In the genomic region with DNA sequence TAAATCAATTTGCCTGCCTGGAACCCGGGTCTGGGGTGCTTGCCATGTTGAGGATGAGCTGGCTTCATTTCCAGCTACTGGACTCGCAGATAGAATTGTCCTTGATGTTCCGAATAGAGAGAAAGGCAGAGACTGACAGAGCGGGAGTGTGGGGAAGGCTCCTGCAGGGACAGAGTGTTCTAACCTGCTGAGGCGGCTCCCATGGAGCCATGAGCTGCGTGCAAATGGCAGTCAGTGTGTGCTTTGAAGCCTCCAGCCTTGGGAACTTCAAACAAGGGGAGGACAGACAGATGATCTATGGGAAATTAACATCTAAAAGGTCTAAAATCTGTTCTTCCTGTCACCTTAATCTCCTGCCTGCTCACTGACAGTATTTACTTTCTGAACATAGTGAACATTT, we compare ENCODE assay signal across 26 cellular contexts.
"Had no signal": no experiment of that assay in that cellular context is flagged by ENCODE, and none has a peak within 500 bp of the region (broad histone marks: within the 10 kb centered on the region; RNA-seq: fewer than 3 reads in every experiment).

No MANE protein-coding gene starts in this region.

- DNase-seq: activated CD4-positive, alpha-beta T cell treated with anti-CD3 and anti-CD28 coated beads for 4 hours; activated CD4-positive, alpha-beta T cell treated with anti-CD3 and anti-CD28 coated beads, Interleukin-2, amount 50 U/mL, for 4 hours; activated effector memory CD4-positive, alpha-beta T cell treated with Interleukin-2 at 50 U/mL for 16 hours; activated naive CD4-positive, alpha-beta T cell treated with Interleukin-2 at 50 U/mL for 16 hours; activated naive CD8-positive, alpha-beta T cell treated with anti-CD3 and anti-CD28 coated beads, Interleukin-2, amount 10 ng/mL, durations not matched to agents 7 days and 5 days; activated T-cell treated with anti-CD3 and anti-CD28 coated beads for 4 hours; activated T-cell treated with anti-CD3 and anti-CD28 coated beads, Interleukin-2, amount 50 U/mL, for 72 hours; amniotic stem cell; foreskin melanocyte; heart right ventricle; islet precursor cell; left ventricle myocardium superior; ovary; retina; sigmoid colon; small intestine; stimulated activated CD4-positive, alpha-beta T cell treated with anti-CD3 and anti-CD28 coated beads, Interleukin-4, amount 100 ng/mL, for 24 hours; T-helper 1 cell; upper lobe of left lung had no signal

- H3K4me1 ChIP-seq: esophagus muscularis mucosa, heart right ventricle, prostate gland, sigmoid colon, upper lobe of left lung, vagina had no signal

- H3K9me3 Mint-ChIP-seq: activated naive CD8-positive, alpha-beta T cell treated with anti-CD3 and anti-CD28 coated beads, Interleukin-2, amount 10 ng/mL, durations not matched to agents 7 days and 5 days; nephron; stimulated activated naive CD8-positive, alpha-beta T cell treated with anti-CD3 and anti-CD28 coated beads, Interleukin-15, Interleukin-2, amounts not matched to agents 100 ng/mL and 50 ng/mL, for 24 hours; T-helper 2 cell treated with Interferon-gamma antibody and Interleukin-4, amounts not matched to agents 5 μg/mL and 100 μg/mL, for 36 hours had no signal

- H3K4me1 Mint-ChIP-seq: activated naive CD8-positive, alpha-beta T cell treated with anti-CD3 and anti-CD28 coated beads, Interleukin-2, amount 10 ng/mL, durations not matched to agents 7 days and 5 days; stimulated activated effector memory CD8-positive, alpha-beta T cell treated with anti-CD3 and anti-CD28 coated beads, Interleukin-12 subunit alpha, Interleukin-12 subunit beta, amount 100 ng/mL, for 72 hours had no signal

- H3K36me3 Mint-ChIP-seq: activated naive CD8-positive, alpha-beta T cell treated with anti-CD3 and anti-CD28 coated beads, Interleukin-2, amount 10 ng/mL, durations not matched to agents 7 days and 5 days; stimulated activated effector memory CD8-positive, alpha-beta T cell treated with anti-CD3 and anti-CD28 coated beads, Interleukin-12 subunit alpha, Interleukin-12 subunit beta, amount 100 ng/mL, for 72 hours had no signal

- H3K9me3 ChIP-seq: esophagus muscularis mucosa, heart right ventricle, ovary, prostate gland, sigmoid colon, upper lobe of left lung, vagina had no signal

- H3K4me3 Mint-ChIP-seq: activated naive CD8-positive, alpha-beta T cell treated with anti-CD3 and anti-CD28 coated beads, Interleukin-2, amount 10 ng/mL, durations not matched to agents 7 days and 5 days; activated T-cell treated with anti-CD3 and anti-CD28 coated beads, Interleukin-2, amount 50 U/mL, for 72 hours; nephron; stimulated activated effector memory CD8-positive, alpha-beta T cell treated with anti-CD3 and anti-CD28 coated beads, Interleukin-12 subunit alpha, Interleukin-12 subunit beta, amount 100 ng/mL, for 72 hours; stimulated activated naive CD8-positive, alpha-beta T cell treated with anti-CD3 and anti-CD28 coated beads, Interleukin-15, Interleukin-2, amounts not matched to agents 100 ng/mL and 50 ng/mL, for 24 hours; T-helper 2 cell treated with Interferon-gamma antibody and Interleukin-4, amounts not matched to agents 5 μg/mL and 100 μg/mL, for 36 hours had no signal

- ATAC-seq: activated T-cell treated with anti-CD3 and anti-CD28 coated beads, Interleukin-2, amount 50 U/mL, for 72 hours; heart right ventricle; left ventricle myocardium superior; stimulated activated effector memory CD8-positive, alpha-beta T cell treated with anti-CD3 and anti-CD28 coated beads, Interleukin-12 subunit alpha, Interleukin-12 subunit beta, amount 100 ng/mL, for 72 hours had no signal

- H3K27ac Mint-ChIP-seq: activated naive CD8-positive, alpha-beta T cell treated with anti-CD3 and anti-CD28 coated beads, Interleukin-2, amount 10 ng/mL, durations not matched to agents 7 days and 5 days; activated T-cell treated with anti-CD3 and anti-CD28 coated beads, Interleukin-2, amount 50 U/mL, for 72 hours; nephron; stimulated activated effector memory CD8-positive, alpha-beta T cell treated with anti-CD3 and anti-CD28 coated beads, Interleukin-12 subunit alpha, Interleukin-12 subunit beta, amount 100 ng/mL, for 72 hours; stimulated activated naive CD8-positive, alpha-beta T cell treated with anti-CD3 and anti-CD28 coated beads, Interleukin-15, Interleukin-2, amounts not matched to agents 100 ng/mL and 50 ng/mL, for 24 hours; T-helper 2 cell treated with Interferon-gamma antibody and Interleukin-4, amounts not matched to agents 5 μg/mL and 100 μg/mL, for 36 hours had no signal

- H3K4me3 ChIP-seq: esophagus muscularis mucosa, heart right ventricle, ovary, prostate gland, sigmoid colon, upper lobe of left lung, vagina had no signal

- H3K27me3 ChIP-seq: ovary, sigmoid colon, upper lobe of left lung, vagina had no signal

- H3K27ac ChIP-seq: esophagus muscularis mucosa, heart right ventricle, ovary, prostate gland, sigmoid colon, upper lobe of left lung, vagina had no signal

- H3K27me3 Mint-ChIP-seq: activated naive CD8-positive, alpha-beta T cell treated with anti-CD3 and anti-CD28 coated beads, Interleukin-2, amount 10 ng/mL, durations not matched to agents 7 days and 5 days; stimulated activated naive CD8-positive, alpha-beta T cell treated with anti-CD3 and anti-CD28 coated beads, Interleukin-15, Interleukin-2, amounts not matched to agents 100 ng/mL and 50 ng/mL, for 24 hours had no signal

- H3K36me3 ChIP-seq: esophagus muscularis mucosa, heart right ventricle, ovary, prostate gland, sigmoid colon, upper lobe of left lung, vagina had no signal
